Comparison of ENCODE assay signal across 15 cellular contexts in the genomic region with DNA sequence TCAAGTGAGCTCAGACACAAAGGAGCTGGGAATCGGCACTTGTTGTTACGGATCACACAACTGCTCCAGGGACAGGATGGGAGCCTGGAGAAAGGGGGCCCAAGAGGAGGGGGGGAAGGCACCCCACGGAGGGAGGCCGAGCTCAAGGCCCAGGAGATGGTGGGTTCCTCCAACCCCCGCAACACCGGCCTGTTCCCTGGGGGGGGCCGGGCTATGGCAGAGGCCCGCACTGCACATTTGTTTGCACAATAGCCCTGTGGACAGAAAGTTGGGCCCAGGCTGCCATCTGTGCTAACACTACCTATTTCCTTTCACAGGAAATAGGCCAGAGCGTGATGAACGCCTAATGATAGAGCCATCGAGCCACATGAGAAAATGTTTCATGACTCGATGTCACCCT.
DNase-seq lines count a peak whose midpoint lies in the region; ATAC-seq, FAIRE-seq and TF ChIP-seq lines count a peak whose summit lies in the region.
"Had no signal": no experiment of that assay in that cellular context is flagged by ENCODE, and none has a peak within 500 bp of the region (broad histone marks: within the 10 kb centered on the region; RNA-seq: fewer than 3 reads in every experiment).

No MANE protein-coding gene starts in this region.

- no peak overlapping the region for H3K4me3 ChIP-seq in BLaER1 treated with 17β-estradiol and CSF1 and Interleukin-3, amounts not matched to agents 10 nM and 100 nM
- H3K4me3 ChIP-seq in IMR-90 (ENCODE audit: insufficient read depth, low read depth, low read length) (no peak overlapping the region), kidney (ENCODE audit: low read length in 2 of 2) (no peak overlapping the region)
- H3K4me3 ChIP-seq: A549 had no signal

- H3K4me1 ChIP-seq in BLaER1 treated with 17β-estradiol and CSF1 and Interleukin-3, amounts not matched to agents 10 nM and 100 nM: peaks cover 0 to 48% (median 33%) of the 10 kb centered on the region in 10 experiments; a peak in 17 of 20 replicates
- H3K4me1 ChIP-seq in IMR-90 (ENCODE audit: control insufficient read depth, insufficient read depth, low read length) (no peaks in the 10 kb centered on the region), kidney (ENCODE audit: control insufficient read depth in 1 of 2, insufficient read depth in 1 of 2, low read depth in 1 of 2, low read length in 2 of 2) (no peaks in the 10 kb centered on the region)
- H3K4me1 ChIP-seq: A549, Caco-2 had no signal

- no peak overlapping the region for H3K4me3 Mint-ChIP-seq in progenitor cell of endocrine pancreas (ENCODE audit: low read depth)

- CTCF ChIA-PET in IMR-90 (lab: Yijun Ruan, JAX): no interaction called here

- peak overlapping the region; percentile 62 for H3K27ac Mint-ChIP-seq in progenitor cell of endocrine pancreas
- H3K27ac Mint-ChIP-seq: CD8-positive, alpha-beta memory T cell had no signal

- 68% methylated on average over 4 of the region's 12 CpGs; no CpG with 5 or more reads in 1 of the 2 experiments for WGBS in IMR-90 (ENCODE audit: extremely low coverage in 2 of 2, insufficient read length in 1 of 2), 2 experiments

- H3K23ac ChIP-seq in IMR-90 (ENCODE audit: low read depth, low read length): no peak overlapping the region

- intact Hi-C loops in IMR-90 (cut with micrococcal nuclease) (no loop called here), kidney (cut with DNase I) (no loop called here)

- peaks cover 0 to 20% (median 0%) of the 10 kb centered on the region in 11 experiments; a peak in 2 of 22 replicates for H4K20me1 ChIP-seq in BLaER1 treated with 17β-estradiol and CSF1 and Interleukin-3, amounts not matched to agents 10 nM and 100 nM
- no peaks in the 10 kb centered on the region for H4K20me1 ChIP-seq in IMR-90 (ENCODE audit: insufficient read depth, low read length)

- no peak for TF ChIP-seq POLR2A in IMR-90 (IDR thresholded peaks at IDR 0.05; ENCODE audit: low read depth, low read length)

- no peak for DNase-seq in IMR-90
- DNase-seq in kidney: peak; percentile 52
- DNase-seq in progenitor cell of endocrine pancreas (ENCODE audit: low spot score, unreplicated experiment): no peak
- no peak for DNase-seq in activated CD4-positive, alpha-beta T cell treated with anti-CD3 and anti-CD28 coated beads for 48 hours
- DNase-seq: BE2C, Caco-2, DND-41, GDM1, HCEC 1CT had no signal

- H2AK9ac ChIP-seq in IMR-90 (replicated peaks; ENCODE audit: low read depth, low read length, poor library complexity): peak overlapping the region; percentile 8

- H3K9me3 Mint-ChIP-seq in progenitor cell of endocrine pancreas (ENCODE audit: low read depth): no peaks in the 10 kb centered on the region
- H3K9me3 Mint-ChIP-seq: CD8-positive, alpha-beta memory T cell had no signal

- H3K36me3 ChIP-seq in BLaER1 treated with 17β-estradiol and CSF1 and Interleukin-3, amounts not matched to agents 10 nM and 100 nM: no peaks in the 10 kb centered on the region
- no peaks in the 10 kb centered on the region for H3K36me3 ChIP-seq in IMR-90 (ENCODE audit: control insufficient read depth, insufficient read depth, low read length)
- no peaks in the 10 kb centered on the region for H3K36me3 ChIP-seq in kidney (ENCODE audit: control insufficient read depth in 1 of 2, insufficient read depth in 2 of 2, low read length in 2 of 2)
- H3K36me3 ChIP-seq: BE2C had no signal

- dilution Hi-C loops in IMR-90 (cut with HindIII; ENCODE audit: low sequenced_read_pairs, unreplicated experiment): no loop called here

- no peak overlapping the region for H3K18ac ChIP-seq in IMR-90 (ENCODE audit: low read depth, low read length)

- no peak overlapping the region for H2AFZ ChIP-seq in IMR-90 (replicated peaks; ENCODE audit: low read length, poor library complexity)

- no peak for ATAC-seq in IMR-90 (ENCODE audit: low read depth)
- ATAC-seq in HG02973 (IDR thresholded peaks at IDR 0.05; ENCODE audit: unreplicated experiment): no peak
- ATAC-seq: A549 had no signal

- H2AK5ac ChIP-seq in IMR-90 (ENCODE audit: low read depth, low read length): no peak overlapping the region

- H3K36me3 Mint-ChIP-seq in progenitor cell of endocrine pancreas (ENCODE audit: insufficient read depth): no peaks in the 10 kb centered on the region

- no peak overlapping the region; a peak in 1 of 22 replicates for H3K9ac ChIP-seq in BLaER1 treated with 17β-estradiol and CSF1 and Interleukin-3, amounts not matched to agents 10 nM and 100 nM
- H3K9ac ChIP-seq in IMR-90 (ENCODE audit: low read depth, low read length) (no peak overlapping the region), kidney (ENCODE audit: low read length in 2 of 2) (no peak overlapping the region)

- in situ Hi-C loops in IMR-90 (cut with MboI; ENCODE audit: low sequenced_read_pairs): no loop called here

- H3K4me2 ChIP-seq in BLaER1 treated with 17β-estradiol and CSF1 and Interleukin-3, amounts not matched to agents 10 nM and 100 nM: peak overlapping the region in 9 of 11 experiments; percentile 18 to 67 (median 54); a peak in 17 of 22 replicates
- no peak overlapping the region for H3K4me2 ChIP-seq in IMR-90 (ENCODE audit: low read depth, low read length)
- H3K4me2 ChIP-seq: A549 had no signal

- no peak overlapping the region for H4K5ac ChIP-seq in IMR-90 (ENCODE audit: low read depth, low read length)

- peaks cover 9% of the 10 kb centered on the region for H3K4me1 Mint-ChIP-seq in progenitor cell of endocrine pancreas (ENCODE audit: low read depth)
- H3K4me1 Mint-ChIP-seq: CD8-positive, alpha-beta memory T cell had no signal

- H2BK5ac ChIP-seq in IMR-90 (ENCODE audit: low read depth, low read length, poor library complexity, severe bottlenecking): no peak overlapping the region

- TF ChIP-seq RAD21 in IMR-90 (IDR thresholded peaks at IDR 0.05; ENCODE audit: low read length): no peak

- no peaks in the 10 kb centered on the region for H3K27me3 ChIP-seq in BLaER1 treated with 17β-estradiol and CSF1 and Interleukin-3, amounts not matched to agents 10 nM and 100 nM
- H3K27me3 ChIP-seq in IMR-90 (ENCODE audit: control insufficient read depth, insufficient read depth, low read length): peaks cover 10% of the 10 kb centered on the region
- H3K27me3 ChIP-seq: BE2C had no signal

- BruUV-seq in IMR-90 (replicated peaks; lab: Mats Ljungman, UMichigan): no TSS peak

- no peak overlapping the region for H3K56ac ChIP-seq in IMR-90 (ENCODE audit: extremely low read depth, insufficient read depth, low read length)

- no peak overlapping the region for H2BK20ac ChIP-seq in IMR-90 (ENCODE audit: low read depth, low read length)

- no peaks in the 10 kb centered on the region for H3K9me3 ChIP-seq in BLaER1 treated with 17β-estradiol and CSF1 and Interleukin-3, amounts not matched to agents 10 nM and 100 nM (replicated peaks in 1 of 11)
- H3K9me3 ChIP-seq in IMR-90 (ENCODE audit: control insufficient read depth, insufficient read depth, low read length) (no peaks in the 10 kb centered on the region), kidney (ENCODE audit: control insufficient read depth in 1 of 2, low read length in 2 of 2) (no peaks in the 10 kb centered on the region)
- H3K9me3 ChIP-seq: A549, BE2C, Caco-2 had no signal

- no peaks in the 10 kb centered on the region for H3K79me1 ChIP-seq in IMR-90 (ENCODE audit: low read depth in 1 of 2, low read length in 2 of 2)

- POLR2A ChIA-PET in IMR-90 (lab: Charles Lee; ENCODE audit: unreplicated experiment): no interaction called here

- no peak overlapping the region for H2BK120ac ChIP-seq in IMR-90 (ENCODE audit: low read depth, low read length)

- H3K14ac ChIP-seq in IMR-90 (replicated peaks; ENCODE audit: low read depth, low read length): no peak overlapping the region

- TF ChIP-seq CTCF in IMR-90 (conservative IDR thresholded peaks at IDR 0.05; ENCODE audit: low read depth, low read length) (no peak), kidney (IDR thresholded peaks at IDR 0.05; ENCODE audit: borderline replicate concordance, extremely low read depth, insufficient read depth) (no peak), progenitor cell of endocrine pancreas (IDR thresholded peaks at IDR 0.05; ENCODE audit: unreplicated experiment) (no peak)

- H3K27ac ChIP-seq in BLaER1 treated with 17β-estradiol and CSF1 and Interleukin-3, amounts not matched to agents 10 nM and 100 nM: peak overlapping the region in 4 of 11 experiments; percentile 32 to 52 (median 40); a peak in 4 of 22 replicates
- H3K27ac ChIP-seq in IMR-90 (ENCODE audit: insufficient read depth, low read length) (no peak overlapping the region), kidney (ENCODE audit: low read depth in 2 of 2, low read length in 2 of 2) (no peak overlapping the region)
- H3K27ac ChIP-seq: A549, HL-60 had no signal

- H3K27me3 Mint-ChIP-seq in progenitor cell of endocrine pancreas: no peaks in the 10 kb centered on the region
- H3K27me3 Mint-ChIP-seq: CD8-positive, alpha-beta memory T cell had no signal

- FAIRE-seq in kidney (lab: Jason Lieb, UNC): no peak
- FAIRE-seq: A549, GM19239 had no signal

- H3K4ac ChIP-seq in IMR-90 (ENCODE audit: low read depth, low read length): no peak overlapping the region

- no peaks in the 10 kb centered on the region for H3K9me1 ChIP-seq in IMR-90 (ENCODE audit: insufficient read depth, low read length)

- no peak overlapping the region for H4K8ac ChIP-seq in IMR-90 (ENCODE audit: low read depth in 2 of 2, low read length in 2 of 2)

- no peak overlapping the region for H4K91ac ChIP-seq in IMR-90 (ENCODE audit: insufficient read depth, low read depth, low read length)

- H2BK15ac ChIP-seq in IMR-90 (ENCODE audit: low read depth, low read length): no peak overlapping the region

TF ChIP-seq in IMR-90, 13 proteins besides CTCF, POLR2A, EP300 and RAD21:
- TF ChIP-seq MXI1 (IDR thresholded peaks at IDR 0.05; ENCODE audit: borderline replicate concordance, low read depth, low read length) (no peak), MAZ (IDR thresholded peaks at IDR 0.05; ENCODE audit: borderline replicate concordance, low read depth, low read length) (no peak)
